Comparison of ENCODE assay signal across 7 cellular contexts in the genomic region with DNA sequence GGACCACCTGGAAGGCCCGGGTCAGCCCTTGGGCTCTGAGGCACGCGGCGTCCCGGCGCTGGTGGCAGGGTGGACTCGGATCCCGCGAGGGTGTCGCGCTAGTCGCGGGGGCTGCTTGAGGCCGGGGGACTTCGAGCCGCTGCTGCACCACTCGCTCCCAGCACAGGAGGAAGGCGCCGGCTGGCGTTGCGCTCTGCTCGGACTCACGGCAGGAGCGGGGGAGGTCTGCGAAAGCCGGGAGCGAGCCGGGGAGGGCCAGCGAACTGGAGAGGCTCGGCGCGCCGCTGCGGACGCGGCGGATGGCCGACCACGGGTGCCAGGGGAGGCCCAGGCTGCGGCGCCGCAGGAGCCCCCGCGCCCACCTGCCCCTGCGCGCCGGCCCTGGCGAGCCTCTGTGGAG. TPM values are rescaled to one million over a fixed set of nuclear protein-coding genes. Genes with fewer than 3 reads are reported as not detected.
"Had no signal": no experiment of that assay in that cellular context is flagged by ENCODE, and none has a peak within 500 bp of the region (broad histone marks: within the 10 kb centered on the region; RNA-seq: fewer than 3 reads in every experiment).

No MANE protein-coding gene starts in this region.

RNA-seq across cellular contexts. Expression of a gene that starts 12.3 kb away (rescaled TPM):
- total RNA-seq: K562, M059J, PC-3, Peyer's patch, Right ventricle myocardium superior, SJSA1 had no signal
- polyA plus RNA-seq: K562, SK-N-SH had no signal
